ENCODE assay signal across 23 cellular contexts in the genomic region with DNA sequence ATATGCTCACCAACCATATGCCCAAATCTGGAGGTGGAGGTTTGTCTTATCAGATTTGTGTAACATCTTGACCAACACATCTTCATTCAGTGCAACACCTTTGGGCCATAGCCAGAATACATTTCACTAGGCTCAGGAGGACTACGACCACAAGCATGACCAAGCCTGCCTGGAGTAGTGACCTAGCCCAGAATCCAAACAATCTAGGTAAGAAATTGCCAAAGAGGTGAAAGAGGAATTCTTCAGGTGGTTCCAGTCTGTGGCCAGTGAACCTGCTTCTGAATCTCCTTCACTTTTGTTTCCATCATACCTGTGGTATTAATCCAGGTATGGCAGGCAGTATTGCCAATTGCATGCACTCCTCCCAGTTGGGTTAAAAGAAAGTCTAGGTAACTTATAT.
DNase-seq lines count a peak whose midpoint lies in the region; ATAC-seq, FAIRE-seq and TF ChIP-seq lines count a peak whose summit lies in the region.
"Had no signal": no experiment of that assay in that cellular context is flagged by ENCODE, and none has a peak within 500 bp of the region (broad histone marks: within the 10 kb centered on the region; RNA-seq: fewer than 3 reads in every experiment).

No MANE protein-coding gene starts in this region.

- TF ChIP-seq CTCF in MCF 10A (IDR thresholded peaks at IDR 0.05; ENCODE audit: unreplicated experiment) (no peak), breast epithelium (IDR thresholded peaks at IDR 0.05) (no peak), bronchial epithelial cell (IDR thresholded peaks at IDR 0.05; ENCODE audit: insufficient read depth, low read length, severe bottlenecking) (no peak), foreskin keratinocyte (conservative IDR thresholded peaks at IDR 0.05) (no peak)

- H3K27me3 ChIP-seq in breast epithelium (no peaks in the 10 kb centered on the region), bronchial epithelial cell (ENCODE audit: control insufficient read depth, insufficient read depth, low read length) (no peaks in the 10 kb centered on the region), foreskin keratinocyte (no peaks in the 10 kb centered on the region)

- H3K4me3 ChIP-seq in breast epithelium (no peak overlapping the region), bronchial epithelial cell (ENCODE audit: low read depth, low read length) (no peak overlapping the region)
- H3K4me3 ChIP-seq: A549, GM23338 had no signal

- POLR2A ChIA-PET in MCF 10A (lab: Yijun Ruan, JAX), result interaction anchor here (0.8 to 1.7 kb wide), 8 partner anchors 11 to 113 kb away, joined by 3 to 9 read pairs (median 6); partner anchors contain the start of gene RAB18

- H3K27ac Mint-ChIP-seq in MCF 10A (ENCODE audit: low read depth, unreplicated experiment), result peak overlapping the region; percentile 78
- H3K27ac Mint-ChIP-seq: CD4-positive, alpha-beta T cell; GM23338; HFFc6; IgD-negative memory B cell had no signal

- peak overlapping the region; percentile 28 for H3K4me3 Mint-ChIP-seq in MCF 10A (ENCODE audit: unreplicated experiment)
- H3K4me3 Mint-ChIP-seq: CD4-positive, alpha-beta T cell; GM23338; HFFc6 had no signal

- TF ChIP-seq POLR2A in breast epithelium (IDR thresholded peaks at IDR 0.05), result no peak

- DNase-seq in MCF 10A (ENCODE audit: unreplicated experiment) (peak; percentile 88), breast epithelium (ENCODE audit: low spot score in 2 of 2) (no peak), bronchial epithelial cell (ENCODE audit: low read depth) (peak; percentile 81), foreskin keratinocyte (peak; percentile 65 to 82), cerebellar nuclear complex (lab: John Stamatoyannopoulos, UW) (no peak), NCI-H2081 treated with DMSO at 0.1 percent for 48 hours (lab: John Stamatoyannopoulos, UW) (no peak)
- DNase-seq: AML-193; Caco-2; CD4-positive, alpha-beta T cell had no signal

- H3K27ac ChIP-seq in breast epithelium (no peak overlapping the region), foreskin keratinocyte (no peak overlapping the region)
- H3K27ac ChIP-seq: 22Rv1, A549, C4-2B had no signal

- ATAC-seq in foreskin keratinocyte, result peak; percentile 2
- ATAC-seq in HG02678 (IDR thresholded peaks at IDR 0.05; ENCODE audit: unreplicated experiment), result no peak
- ATAC-seq: A549, GM23338, HCT116, HepG2 had no signal

- CTCF ChIA-PET in MCF 10A (lab: Yijun Ruan, JAX), result interaction anchor here (0.7 kb wide), 1 partner anchor 11 kb away, joined by 3 read pairs; no protein-coding TSS in a partner anchor

- H3K9me3 Mint-ChIP-seq in MCF 10A (ENCODE audit: unreplicated experiment), result no peaks in the 10 kb centered on the region
- H3K9me3 Mint-ChIP-seq: CD4-positive, alpha-beta T cell had no signal

- H3K9me3 ChIP-seq in breast epithelium, result no peaks in the 10 kb centered on the region

- no peaks in the 10 kb centered on the region for H3K36me3 ChIP-seq in breast epithelium
- no peaks in the 10 kb centered on the region for H3K36me3 ChIP-seq in bronchial epithelial cell (ENCODE audit: control insufficient read depth, insufficient read depth, low read length)

- no peaks in the 10 kb centered on the region for H3K36me3 Mint-ChIP-seq in MCF 10A (ENCODE audit: insufficient read depth, unreplicated experiment)
- H3K36me3 Mint-ChIP-seq: IgD-negative memory B cell had no signal

- H3K4me1 Mint-ChIP-seq in MCF 10A (ENCODE audit: insufficient read depth, unreplicated experiment), result peaks cover 48% of the 10 kb centered on the region
- H3K4me1 Mint-ChIP-seq: IgD-negative memory B cell had no signal

- no TSS peak for BruUV-seq in MCF 10A (replicated peaks; lab: Mats Ljungman, UMichigan)

- no peaks in the 10 kb centered on the region for H3K27me3 Mint-ChIP-seq in MCF 10A (ENCODE audit: insufficient read depth, unreplicated experiment)

- intact Hi-C loops in MCF 10A (cut with micrococcal nuclease), result no loop called here
- intact Hi-C loops in breast epithelium (cut with DNase I; ENCODE audit: low total_unique reads), result no loop called here

- FAIRE-seq in bronchial epithelial cell (lab: Jason Lieb, UNC), result peak; percentile 93
- FAIRE-seq: A549, D721Med, G401.6, GM12891, GM19239, H54, HepG2 had no signal

- H3K4me1 ChIP-seq in breast epithelium, result no peaks in the 10 kb centered on the region
- peaks cover 25% of the 10 kb centered on the region for H3K4me1 ChIP-seq in foreskin keratinocyte
- H3K4me1 ChIP-seq: A549, Caco-2 had no signal

Comparison
In these comparisons a context has a peak if more than half of its experiments do, and no peak if none do; other contexts are left out.
1. DNase-seq: peak in MCF 10A (single experiment), bronchial epithelial cell (single experiment) and foreskin keratinocyte (2 of 2); none in breast epithelium (0 of 2), cerebellar nuclear complex (0 of 2) and NCI-H2081 treated with DMSO at 0.1 percent for 48 hours (single experiment).